ENCODE assay signal across 17 cellular contexts in genomic region chr4:144582975-144583374, GRCh38.
DNase-seq lines count a peak whose midpoint lies in the region; ATAC-seq and TF ChIP-seq lines count a peak whose summit lies in the region.
"Had no signal": no experiment of that assay in that cellular context is flagged by ENCODE, and none has a peak within 500 bp of the region (broad histone marks: within the 10 kb centered on the region; RNA-seq: fewer than 3 reads in every experiment).

No MANE protein-coding gene starts in this region.

- H3K27me3 ChIP-seq in upper lobe of right lung: no peaks in the 10 kb centered on the region
- H3K27me3 ChIP-seq: cardiac muscle cell, right atrium auricular region had no signal

- peak; percentile 85 for ATAC-seq in left lobe of liver
- ATAC-seq in upper lobe of right lung: peak; percentile 83
- no peak for ATAC-seq in Right ventricle myocardium superior (ENCODE audit: poor library complexity)

- no peaks in the 10 kb centered on the region for H3K4me1 ChIP-seq in upper lobe of right lung
- H3K4me1 ChIP-seq: right atrium auricular region had no signal

- DNase-seq in DMS153 (lab: John Stamatoyannopoulos, UW): peak; percentile 24
- no peak for DNase-seq in DMS153 treated with DMSO at 0.1 percent for 48 hours (lab: John Stamatoyannopoulos, UW; ENCODE audit: unreplicated experiment)
- DNase-seq in brain pericyte (ENCODE audit: low read depth, low spot score): peak; percentile 31
- no peak for DNase-seq in left lobe of liver (ENCODE audit: low spot score)
- DNase-seq in upper lobe of right lung: no peak
- DNase-seq in NCI-H226: no peak
- no peak for DNase-seq in Right ventricle myocardium superior
- DNase-seq in NCI-H524 (lab: John Stamatoyannopoulos, UW): no peak
- DNase-seq: 8988T; activated CD4-positive, alpha-beta T cell treated with anti-CD3 and anti-CD28 coated beads for 48 hours; activated naive CD4-positive, alpha-beta T cell treated with anti-CD3 and anti-CD28 coated beads, Interleukin-2, amount 50 U/mL, for 16 hours; CD4-positive, alpha-beta T cell; GOT3; NCI-H2081; T1000 had no signal

- H3K36me3 ChIP-seq in upper lobe of right lung: no peaks in the 10 kb centered on the region
- H3K36me3 ChIP-seq: cardiac muscle cell, right atrium auricular region had no signal

- no peak for TF ChIP-seq CTCF in upper lobe of right lung (IDR thresholded peaks at IDR 0.05)

- intact Hi-C loops in upper lobe of right lung (cut with DNase I): no loop called here
- intact Hi-C loops in Right ventricle myocardium superior (cut with DNase I): no loop called here

- H3K4me3 ChIP-seq in upper lobe of right lung: no peak overlapping the region
- H3K4me3 ChIP-seq: cardiac muscle cell, right atrium auricular region had no signal

- no peak overlapping the region for H3K27ac ChIP-seq in upper lobe of right lung
- H3K27ac ChIP-seq: cardiac muscle cell, right atrium auricular region had no signal

- no peaks in the 10 kb centered on the region for H3K9me3 ChIP-seq in upper lobe of right lung

Comparison
In these comparisons a context has a peak if more than half of its experiments do, and no peak if none do; other contexts are left out.
1. DNase-seq: peak in DMS153 (single experiment) and brain pericyte (single experiment); none in DMS153 treated with DMSO at 0.1 percent for 48 hours (single experiment), left lobe of liver (single experiment), upper lobe of right lung (single experiment), NCI-H226 (single experiment), Right ventricle myocardium superior (single experiment) and NCI-H524 (0 of 2).